In genomic region chr7:112485766-112486165, GRCh38 we compare ENCODE assay signal across 14 cellular contexts. TPM values are rescaled to one million over a fixed set of nuclear protein-coding genes. Genes with fewer than 3 reads are reported as not detected.
DNase-seq lines count a peak whose midpoint lies in the region; ATAC-seq, FAIRE-seq and TF ChIP-seq lines count a peak whose summit lies in the region.
"Had no signal": no experiment of that assay in that cellular context is flagged by ENCODE, and none has a peak within 500 bp of the region (broad histone marks: within the 10 kb centered on the region; RNA-seq: fewer than 3 reads in every experiment).

No MANE protein-coding gene starts in this region.

- CTCF ChIA-PET in CD4-positive, alpha-beta T cell (lab: Charles Lee), result no interaction called here

- TF ChIP-seq POLR2A in suprapubic skin (IDR thresholded peaks at IDR 0.05) (no peak), H54 (IDR thresholded peaks at IDR 0.05; ENCODE audit: low read depth, low read length) (no peak)

- no peak for FAIRE-seq in H54 (lab: Jason Lieb, UNC)
- FAIRE-seq: A204.1, HepG2, HTR-8/SVneo had no signal

- no peak overlapping the region for H2AFZ ChIP-seq in mesenchymal stem cell (ENCODE audit: low read depth, low read length)

- H3K9me3 Mint-ChIP-seq in CD4-positive, alpha-beta T cell, result no peaks in the 10 kb centered on the region
- H3K9me3 Mint-ChIP-seq: CD8-positive, alpha-beta memory T cell had no signal

- peak overlapping the region in 1 of 2 experiments; percentile 33 for H3K4ac ChIP-seq in mesenchymal stem cell (ENCODE audit: low read depth in 1 of 2, low read length in 2 of 2)

- TF ChIP-seq CTCF in suprapubic skin (IDR thresholded peaks at IDR 0.05), result no peak
- TF ChIP-seq CTCF in CD4-positive, alpha-beta T cell (IDR thresholded peaks at IDR 0.05), result no peak

- H3K14ac ChIP-seq in mesenchymal stem cell (ENCODE audit: low read length in 2 of 2), result no peak overlapping the region

- H3K27ac ChIP-seq in mesenchymal stem cell (ENCODE audit: low read length, poor library complexity, severe bottlenecking) (no peak overlapping the region), suprapubic skin (peak overlapping the region; percentile 17)
- no peak overlapping the region for H3K27ac ChIP-seq in CD4-positive, alpha-beta T cell (ENCODE audit: low read depth, low read length)

- H2BK12ac ChIP-seq in mesenchymal stem cell (ENCODE audit: low read length in 2 of 2), result no peak overlapping the region

- no peak overlapping the region for H3K27ac Mint-ChIP-seq in CD4-positive, alpha-beta T cell
- H3K27ac Mint-ChIP-seq: CD14-positive monocyte; CD8-positive, alpha-beta memory T cell had no signal

- H3K18ac ChIP-seq in mesenchymal stem cell (ENCODE audit: low read depth in 1 of 2, low read length in 2 of 2), result no peak overlapping the region

- H3K27me3 ChIP-seq in mesenchymal stem cell (ENCODE audit: control insufficient read depth in 1 of 2, insufficient read depth in 1 of 2, low read length in 2 of 2) (no peaks in the 10 kb centered on the region), suprapubic skin (no peaks in the 10 kb centered on the region)
- no peaks in the 10 kb centered on the region for H3K27me3 ChIP-seq in CD4-positive, alpha-beta T cell (ENCODE audit: control insufficient read depth, insufficient read depth, low read length)

- no peak for TF ChIP-seq EP300 in suprapubic skin (IDR thresholded peaks at IDR 0.05)

- H2BK120ac ChIP-seq in mesenchymal stem cell (ENCODE audit: low read depth, low read length), result no peak overlapping the region

- H3K9me3 ChIP-seq in mesenchymal stem cell (ENCODE audit: control insufficient read depth, low read length), result no peaks in the 10 kb centered on the region
- no peaks in the 10 kb centered on the region for H3K9me3 ChIP-seq in suprapubic skin
- no peaks in the 10 kb centered on the region for H3K9me3 ChIP-seq in CD4-positive, alpha-beta T cell (ENCODE audit: control insufficient read depth, low read length)
- H3K9me3 ChIP-seq: Caco-2 had no signal

- WGBS in mesenchymal stem cell, result 98% methylated on average over 4 of the region's 5 CpGs
- 85% methylated on average over 5 of the region's 5 CpGs for WGBS in suprapubic skin

- H3K27me3 Mint-ChIP-seq in CD4-positive, alpha-beta T cell, result no peaks in the 10 kb centered on the region

- H3K4me3 Mint-ChIP-seq in CD4-positive, alpha-beta T cell, result no peak overlapping the region
- H3K4me3 Mint-ChIP-seq: CD14-positive monocyte; CD8-positive, alpha-beta memory T cell had no signal

- H3K4me3 ChIP-seq in mesenchymal stem cell (ENCODE audit: insufficient read depth in 1 of 2, low read depth in 1 of 2, low read length in 2 of 2) (no peak overlapping the region), suprapubic skin (no peak overlapping the region)

- H3K79me1 ChIP-seq in mesenchymal stem cell (replicated peaks; ENCODE audit: low read length, poor library complexity, severe bottlenecking), result peaks cover 1% of the 10 kb centered on the region

- peaks cover 6 to 17% of the 10 kb centered on the region in 2 experiments for H3K36me3 ChIP-seq in mesenchymal stem cell (ENCODE audit: control insufficient read depth in 1 of 2, insufficient read depth in 2 of 2, low read depth in 1 of 2, low read length in 2 of 2)
- no peaks in the 10 kb centered on the region for H3K36me3 ChIP-seq in suprapubic skin

- peak overlapping the region; percentile 80 for H2AK5ac ChIP-seq in mesenchymal stem cell (ENCODE audit: low read length, severe bottlenecking)

- intact Hi-C loops in CD4-positive, alpha-beta T cell (cut with DNase I, micrococcal nuclease), result no loop called here

- H2BK15ac ChIP-seq in mesenchymal stem cell (ENCODE audit: low read depth, poor library complexity, severe bottlenecking), result no peak overlapping the region

- H3K23ac ChIP-seq in mesenchymal stem cell (ENCODE audit: low read length in 2 of 2), result no peak overlapping the region

- H3K4me1 Mint-ChIP-seq in CD4-positive, alpha-beta T cell (ENCODE audit: low read depth), result peaks cover 11% of the 10 kb centered on the region
- H3K4me1 Mint-ChIP-seq: CD14-positive monocyte had no signal

- H4K8ac ChIP-seq in mesenchymal stem cell (ENCODE audit: low read length), result no peak overlapping the region

- H4K91ac ChIP-seq in mesenchymal stem cell (ENCODE audit: low read length), result no peak overlapping the region

- H3K4me1 ChIP-seq in mesenchymal stem cell (ENCODE audit: control insufficient read depth, insufficient read depth, low read depth, low read length) (peaks cover 6% of the 10 kb centered on the region), suprapubic skin (peaks cover 43% of the 10 kb centered on the region)

- H2BK5ac ChIP-seq in mesenchymal stem cell (ENCODE audit: low read depth, low read length, poor library complexity, severe bottlenecking), result no peak overlapping the region

- no peak for ATAC-seq in CD4-positive, alpha-beta T cell (ENCODE audit: poor library complexity)
- ATAC-seq in HG03439 (IDR thresholded peaks at IDR 0.05; ENCODE audit: unreplicated experiment), result no peak
- ATAC-seq: HepG2 had no signal

- POLR2A ChIA-PET in CD4-positive, alpha-beta T cell (lab: Charles Lee), result no interaction called here

- DNase-seq in HCEC 1CT (peak; percentile 23), NCI-H524 treated with DMSO at 0.1 percent for 48 hours (lab: John Stamatoyannopoulos, UW) (peak; percentile 83), mesenchymal stem cell (no peak), suprapubic skin (ENCODE audit: low spot score in 2 of 2) (no peak), H54 (ENCODE audit: insufficient read length, low spot score) (no peak)
- no peak for DNase-seq in CD4-positive, alpha-beta T cell
- DNase-seq: Caco-2; CD8-positive, alpha-beta memory T cell had no signal

- H3K4me2 ChIP-seq in mesenchymal stem cell (ENCODE audit: low read length, poor library complexity, severe bottlenecking), result no peak overlapping the region

- H3K9ac ChIP-seq in mesenchymal stem cell (ENCODE audit: low read length), result no peak overlapping the region

- H3K36me3 Mint-ChIP-seq in CD4-positive, alpha-beta T cell (ENCODE audit: low read depth), result no peaks in the 10 kb centered on the region

RNA-seq across cellular contexts. Expression of gene LSMEM1, which starts 5.0 kb away (rescaled TPM):
- polyA plus RNA-seq in mesenchymal stem cell (2013, experiment 1 of 2), result 0.50 TPM
- 1.0 TPM for polyA plus RNA-seq in mesenchymal stem cell (2013, experiment 2 of 2)
- 10 to 100 TPM in 1 of 4 donors, under 1 TPM in 1, not detected in 2; 0.57 to 10.6 TPM for total RNA-seq in suprapubic skin
- total RNA-seq in CD4-positive, alpha-beta T cell, result 1 to 10 TPM; 1.0 to 1.3 TPM
- total RNA-seq: H4 had no signal

RNA-seq across cellular contexts. Expression of gene IFRD1, which starts 35.5 kb away (rescaled TPM):
- polyA plus RNA-seq in mesenchymal stem cell (2013, experiment 1 of 2), result 25.6 TPM
- polyA plus RNA-seq in mesenchymal stem cell (2013, experiment 2 of 2), result 26.0 TPM
- total RNA-seq in suprapubic skin, result 10 to 100 TPM; 30.7 to 81.4 (median 44.6) TPM
- total RNA-seq in CD4-positive, alpha-beta T cell, result 100 to 1,000 TPM; 198 to 205 TPM

Comparison
In these comparisons a context has a peak if more than half of its experiments do, and no peak if none do; other contexts are left out.
1. DNase-seq: peak in HCEC 1CT (single experiment) and NCI-H524 treated with DMSO at 0.1 percent for 48 hours (single experiment); none in mesenchymal stem cell (single experiment), suprapubic skin (0 of 2), CD4-positive, alpha-beta T cell (0 of 10) and H54 (single experiment).